In the genomic region with DNA sequence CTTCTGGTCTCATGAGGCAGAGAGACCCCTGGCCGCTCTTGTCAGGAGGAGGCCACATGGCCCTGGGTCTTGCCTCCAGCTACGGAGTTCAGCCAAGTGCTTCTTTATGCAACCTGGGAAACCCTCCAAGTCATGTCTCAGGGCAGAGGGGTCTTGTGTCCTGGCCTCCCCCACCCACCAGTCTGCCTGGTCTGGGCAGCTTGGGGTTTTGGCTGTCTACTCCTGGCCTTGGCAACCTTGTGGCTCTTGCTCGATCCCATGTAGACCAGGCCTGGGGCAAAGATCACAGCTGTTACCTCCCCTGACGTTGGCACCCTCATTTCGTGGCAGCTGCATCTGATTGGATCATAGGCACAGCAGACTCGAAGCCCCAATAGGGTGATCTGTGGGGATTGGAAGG, we compare ENCODE assay signal across 8 cellular contexts. TPM values are rescaled to one million over a fixed set of nuclear protein-coding genes. Genes with fewer than 3 reads are reported as not detected.
DNase-seq lines count a peak whose midpoint lies in the region; ATAC-seq, FAIRE-seq and TF ChIP-seq lines count a peak whose summit lies in the region.

No MANE protein-coding gene starts in this region.

- H3K4me3 ChIP-seq in DOHH2 (ENCODE audit: low read length) (no peak overlapping the region), esophagus (ENCODE audit: low read depth in 1 of 2, low read length in 2 of 2) (no peak overlapping the region), rectal smooth muscle tissue (ENCODE audit: low read length) (no peak overlapping the region)

- H3K79me2 ChIP-seq in DOHH2 (ENCODE audit: control insufficient read depth, low read length) = peaks cover 5% of the 10 kb centered on the region; the same call in 1 of the 2 replicates

- TF ChIP-seq POLR2A in H54 (IDR thresholded peaks at IDR 0.05; ENCODE audit: low read depth, low read length) = no peak

- no peak overlapping the region for H3K9ac ChIP-seq in rectal smooth muscle tissue (ENCODE audit: low read length)

- H3K9me2 ChIP-seq in DOHH2 (replicated peaks; ENCODE audit: control insufficient read depth, low read length) = no peaks in the 10 kb centered on the region

- in situ Hi-C loops in ACHN (cut with HindIII; ENCODE audit: low pct_ligation_motif_present, low pct_unique_long_range_greater_than_20kb, low sequenced_read_pairs) = no loop called here

- 54 to 64% methylated on average over 6 of the region's 6 CpGs for WGBS in esophagus, 2 donors

- H3K4me2 ChIP-seq in DOHH2 (ENCODE audit: low read length) = peak overlapping the region; percentile 44

- H3F3A ChIP-seq in DOHH2 (ENCODE audit: control insufficient read depth, insufficient read depth) = no peaks in the 10 kb centered on the region

- H3K27ac ChIP-seq in DOHH2 (ENCODE audit: low read depth, low read length) (peak overlapping the region; percentile 37; the same call in 1 of the 2 replicates), esophagus (ENCODE audit: low read depth in 2 of 2, low read length in 1 of 2) (peak overlapping the region; percentile 3 to 47), rectal smooth muscle tissue (ENCODE audit: low read depth, low read length) (peak overlapping the region; percentile 19)

- ATAC-seq in GM18870 (IDR thresholded peaks at IDR 0.05; ENCODE audit: unreplicated experiment) = no peak

- H3K36me3 ChIP-seq in DOHH2 (ENCODE audit: control insufficient read depth, low read length) (peaks cover 54% of the 10 kb centered on the region), esophagus (ENCODE audit: control insufficient read depth in 2 of 2, insufficient read depth in 2 of 2, low read length in 1 of 2) (peaks cover 1 to 17% of the 10 kb centered on the region in 2 donors), rectal smooth muscle tissue (ENCODE audit: control insufficient read depth, insufficient read depth, low read length) (peaks cover 10% of the 10 kb centered on the region)

- H3K27me3 ChIP-seq in DOHH2 (ENCODE audit: control insufficient read depth, low read length) (no peaks in the 10 kb centered on the region), esophagus (ENCODE audit: control insufficient read depth in 1 of 2, insufficient read depth in 2 of 2, low read length in 2 of 2) (no peaks in the 10 kb centered on the region), rectal smooth muscle tissue (ENCODE audit: control insufficient read depth, insufficient read depth, low read length) (no peaks in the 10 kb centered on the region)

- DNase-seq in NCI-H446 (lab: John Stamatoyannopoulos, UW) = peak; percentile 54 to 84
- no peak for DNase-seq in H54 (ENCODE audit: insufficient read length, low spot score)
- no peak for DNase-seq in foreskin melanocyte
- DNase-seq in ACHN = no peak

- H3K4me1 ChIP-seq in DOHH2 (ENCODE audit: control insufficient read depth, low read length) = peaks cover 64% of the 10 kb centered on the region
- peaks cover 14 to 23% of the 10 kb centered on the region in 2 donors for H3K4me1 ChIP-seq in esophagus (ENCODE audit: control insufficient read depth in 2 of 2, insufficient read depth in 2 of 2, low read length in 1 of 2)
- H3K4me1 ChIP-seq in rectal smooth muscle tissue (ENCODE audit: control insufficient read depth, insufficient read depth, low read length) = peaks cover 12% of the 10 kb centered on the region

- H4K20me1 ChIP-seq in DOHH2 (ENCODE audit: control insufficient read depth, insufficient read depth, low read depth, low read length) = no peaks in the 10 kb centered on the region

- no peak for TF ChIP-seq CTCF in DOHH2 (IDR thresholded peaks at IDR 0.05; ENCODE audit: low read depth, low read length, poor library complexity, severe bottlenecking)

- no peak for FAIRE-seq in H54 (lab: Jason Lieb, UNC)

- H3K9me3 ChIP-seq in DOHH2 (ENCODE audit: control insufficient read depth, insufficient read depth, low read length) (no peaks in the 10 kb centered on the region), esophagus (ENCODE audit: control insufficient read depth in 2 of 2, insufficient read depth in 1 of 2, low read depth in 1 of 2, low read length in 1 of 2) (peaks cover 0 to 3% of the 10 kb centered on the region in 2 donors)

RNA-seq across cellular contexts. Expression of a gene that starts 28.3 kb away (rescaled TPM):
- 1 to 10 TPM; 3.8 to 4.1 TPM for polyA plus RNA-seq in esophagus

Comparison
In these comparisons a context has a peak if more than half of its experiments do, and no peak if none do; other contexts are left out.
1. DNase-seq: peak in NCI-H446 (2 of 2); none in H54 (single experiment), foreskin melanocyte (single experiment) and ACHN (single experiment).
2. Peak in every context shown above with its lines, with median percentiles within 50 percentile points of each other: H3K27ac ChIP-seq.